ENCODE assay signal across 13 cellular contexts in the genomic region with DNA sequence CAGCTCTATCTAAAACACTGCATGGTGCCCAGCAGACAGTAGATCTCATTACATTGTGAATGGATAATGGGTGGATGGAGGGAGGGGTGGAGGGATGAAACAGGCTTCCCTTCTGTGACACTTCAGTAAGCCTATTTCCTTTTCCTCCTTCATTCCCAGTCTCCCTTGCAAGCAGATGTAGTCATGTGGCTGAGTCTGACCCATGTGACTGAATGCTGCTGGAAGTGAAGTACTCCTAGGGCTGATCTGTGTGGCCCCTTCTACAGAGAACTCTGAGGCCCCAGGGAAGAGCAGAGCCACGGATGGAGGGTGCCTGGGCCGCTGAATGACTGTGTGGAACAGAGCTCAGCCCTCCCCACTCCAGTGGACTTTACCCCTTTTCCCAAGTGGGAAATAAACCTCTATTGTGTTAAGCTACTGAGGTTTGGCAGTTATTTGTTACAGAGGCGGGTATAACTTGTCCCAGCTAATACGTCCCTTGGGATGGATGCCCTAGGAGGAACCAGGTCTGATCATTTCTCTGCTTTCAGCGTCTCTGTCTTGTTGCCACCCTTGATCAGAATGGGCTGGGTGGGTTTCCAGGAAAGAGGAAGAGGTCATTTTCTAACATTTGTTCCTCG.
DNase-seq lines count a peak whose midpoint lies in the region; ATAC-seq, FAIRE-seq and TF ChIP-seq lines count a peak whose summit lies in the region.
"Had no signal": no experiment of that assay in that cellular context is flagged by ENCODE, and none has a peak within 500 bp of the region (broad histone marks: within the 10 kb centered on the region; RNA-seq: fewer than 3 reads in every experiment).

No MANE protein-coding gene starts in this region.

- DNase-seq in DMS79 treated with DMSO at 0.1 percent for 48 hours (lab: John Stamatoyannopoulos, UW) (peak; percentile 18), DMS79 (lab: John Stamatoyannopoulos, UW) (no peak), NCI-H2171 (lab: John Stamatoyannopoulos, UW) (peak; percentile 19), WERI-Rb-1 (peak; percentile 29), small intestine (peak; percentile 4), kidney glomerular epithelial cell (lab: John Stamatoyannopoulos, UW) (no peak), mucosa of descending colon (no peak)
- DNase-seq: 8988T, Calu3, foreskin fibroblast had no signal

- H3K4me3 ChIP-seq in WERI-Rb-1 (ENCODE audit: low read depth, low read length) (no peak overlapping the region), small intestine (ENCODE audit: low read depth in 1 of 2, low read length in 2 of 2) (no peak overlapping the region), mucosa of descending colon (no peak overlapping the region)
- H3K4me3 ChIP-seq: ascending aorta had no signal

- H3K36me3 ChIP-seq in WERI-Rb-1 (no peaks in the 10 kb centered on the region), small intestine (ENCODE audit: control insufficient read depth in 2 of 2, insufficient read depth in 2 of 2, low read length in 2 of 2) (no peaks in the 10 kb centered on the region), mucosa of descending colon (ENCODE audit: low read depth) (no peaks in the 10 kb centered on the region)
- H3K36me3 ChIP-seq: ascending aorta had no signal

- no peak overlapping the region for H3K27ac ChIP-seq in WERI-Rb-1
- no peak overlapping the region for H3K27ac ChIP-seq in small intestine (ENCODE audit: low read depth in 1 of 2, low read length in 1 of 2)
- H3K27ac ChIP-seq: ascending aorta had no signal

- no peaks in the 10 kb centered on the region for H3K27me3 ChIP-seq in WERI-Rb-1 (ENCODE audit: insufficient read depth, low read depth, severe bottlenecking)
- H3K27me3 ChIP-seq in small intestine (ENCODE audit: control insufficient read depth in 2 of 2, insufficient read depth in 2 of 2, low read length in 2 of 2) = no peaks in the 10 kb centered on the region
- H3K27me3 ChIP-seq: ascending aorta had no signal

- ATAC-seq in mucosa of descending colon (no peak), GM21381 (IDR thresholded peaks at IDR 0.05; ENCODE audit: unreplicated experiment) (no peak)

- H3K9me3 ChIP-seq in WERI-Rb-1 (ENCODE audit: severe bottlenecking) (no peaks in the 10 kb centered on the region), small intestine (ENCODE audit: control insufficient read depth, low read depth) (no peaks in the 10 kb centered on the region), mucosa of descending colon (no peaks in the 10 kb centered on the region)
- H3K9me3 ChIP-seq: ascending aorta had no signal

- WGBS in small intestine, 3 donors = 55 to 63% (median 62%) methylated on average over 6 of the region's 6 CpGs

- intact Hi-C loops in mucosa of descending colon (cut with DNase I, micrococcal nuclease) = no loop called here

- TF ChIP-seq CTCF in WERI-Rb-1 (IDR thresholded peaks at IDR 0.05; ENCODE audit: low read depth, low read length) = no peak
- no peak for TF ChIP-seq CTCF in mucosa of descending colon (IDR thresholded peaks at IDR 0.05)

- FAIRE-seq in small intestine (lab: Jason Lieb, UNC) = no peak
- FAIRE-seq: keratinocyte had no signal

- no peaks in the 10 kb centered on the region for H3K4me1 ChIP-seq in small intestine (ENCODE audit: control insufficient read depth in 2 of 2, insufficient read depth in 1 of 2, low read depth in 1 of 2, low read length in 1 of 2)
- H3K4me1 ChIP-seq in mucosa of descending colon (ENCODE audit: low read depth) = peaks cover 6% of the 10 kb centered on the region
- H3K4me1 ChIP-seq: ascending aorta had no signal

Comparison
In these comparisons a context has a peak if more than half of its experiments do, and no peak if none do; other contexts are left out.
1. DNase-seq: peak in DMS79 treated with DMSO at 0.1 percent for 48 hours (single experiment), NCI-H2171 (single experiment), WERI-Rb-1 (single experiment) and small intestine (single experiment); none in DMS79 (single experiment), kidney glomerular epithelial cell (single experiment) and mucosa of descending colon (0 of 3).